Comparison of ENCODE assay signal across 13 cellular contexts in genomic region chr22:35064664-35065063, GRCh38. TPM values are rescaled to one million over a fixed set of nuclear protein-coding genes. Genes with fewer than 3 reads are reported as not detected.
A peak's percentile ranks its signal among the peaks of the same experiment; 100 is the strongest.
DNase-seq lines count a peak whose midpoint lies in the region; ATAC-seq, FAIRE-seq and TF ChIP-seq lines count a peak whose summit lies in the region.
"Had no signal": no experiment of that assay in that cellular context is flagged by ENCODE, and none has a peak within 500 bp of the region (broad histone marks: within the 10 kb centered on the region; RNA-seq: fewer than 3 reads in every experiment).

No MANE protein-coding gene starts in this region.

- no peak overlapping the region for H3K9ac ChIP-seq in kidney (ENCODE audit: low read length in 2 of 2)

- no peak for FAIRE-seq in kidney (lab: Jason Lieb, UNC)

- no peaks in the 10 kb centered on the region for H3K36me3 ChIP-seq in kidney (ENCODE audit: control insufficient read depth in 1 of 2, insufficient read depth in 2 of 2, low read length in 2 of 2)

- H3K4me3 ChIP-seq in foreskin fibroblast (ENCODE audit: low read depth in 1 of 2, low read length in 2 of 2) (no peak overlapping the region), kidney (ENCODE audit: low read length in 2 of 2) (no peak overlapping the region)

- H3K9me3 ChIP-seq in kidney (ENCODE audit: control insufficient read depth in 1 of 2, low read length in 2 of 2): no peaks in the 10 kb centered on the region

- no peak for TF ChIP-seq CTCF in GM13976 (IDR thresholded peaks at IDR 0.05; ENCODE audit: borderline replicate concordance, control extremely low read depth, extremely low read depth, insufficient read depth, missing control alignments)
- no peak for TF ChIP-seq CTCF in foreskin fibroblast (IDR thresholded peaks at IDR 0.05; ENCODE audit: low read depth, low read length)
- no peak for TF ChIP-seq CTCF in kidney (IDR thresholded peaks at IDR 0.05; ENCODE audit: borderline replicate concordance, extremely low read depth, insufficient read depth)

- intact Hi-C loops in kidney (cut with DNase I): no loop called here

- H3K4me1 ChIP-seq in kidney (ENCODE audit: control insufficient read depth in 1 of 2, insufficient read depth in 1 of 2, low read depth in 1 of 2, low read length in 2 of 2): no peaks in the 10 kb centered on the region

- peak; percentile 63 for DNase-seq in GM13976 (ENCODE audit: low spot score)
- DNase-seq in OCI-M1 (lab: John Stamatoyannopoulos, UW): peak; percentile 92
- DNase-seq in left kidney (ENCODE audit: low read depth, low spot score): peak; percentile 15
- no peak for DNase-seq in T-helper 9 cell
- no peak for DNase-seq in NCI-H82 (lab: John Stamatoyannopoulos, UW)
- no peak for DNase-seq in foreskin fibroblast
- DNase-seq in kidney: no peak
- DNase-seq: activated T-cell treated with anti-CD3 and anti-CD28 coated beads, Interleukin-2, amount 50 U/mL, for 4 hours; central memory CD4-positive, alpha-beta T cell; NCI-H2081 had no signal

- no peak overlapping the region for H3K27ac ChIP-seq in kidney (ENCODE audit: low read depth in 2 of 2, low read length in 2 of 2)
- H3K27ac ChIP-seq: HL-60 had no signal

- ATAC-seq in GM21717 (IDR thresholded peaks at IDR 0.05; ENCODE audit: unreplicated experiment): peak; percentile 51
- ATAC-seq: activated T-cell treated with anti-CD3 and anti-CD28 coated beads, Interleukin-2, amount 50 U/mL, for 4 hours had no signal

- in situ Hi-C loops in GM13976 (cut with MboI; ENCODE audit: low sequenced_read_pairs, unreplicated experiment): no loop called here

RNA-seq across cellular contexts. Expression of gene ISX, which starts 1.3 kb away (rescaled TPM):
- not detected for total RNA-seq in kidney
- not detected for polyA plus RNA-seq in kidney (ENCODE audit: insufficient read depth, low read depth, low replicate concordance)
- total RNA-seq: activated T-cell treated with anti-CD3 and anti-CD28 coated beads, Interleukin-2, amount 50 U/mL, for 4 hours; T-helper 1 cell treated with Interleukin-12 subunit alpha and Interleukin-12 subunit beta and Interleukin-4 antibody, amounts not matched to agents 30 ng/mL and 1 ng/mL, for 36 hours had no signal

Comparison
In these comparisons a context has a peak if more than half of its experiments do, and no peak if none do; other contexts are left out.
1. DNase-seq: peak in GM13976 (single experiment), OCI-M1 (single experiment) and left kidney (single experiment); none in T-helper 9 cell (single experiment), NCI-H82 (single experiment), foreskin fibroblast (0 of 2) and kidney (single experiment).